In genomic region chr1:35856964-35857363, GRCh38 we compare ENCODE assay signal across 22 cellular contexts.
"Had no signal": no experiment of that assay in that cellular context is flagged by ENCODE, and none has a peak within 500 bp of the region (broad histone marks: within the 10 kb centered on the region; RNA-seq: fewer than 3 reads in every experiment).

No MANE protein-coding gene starts in this region.

- H3K9me3 Mint-ChIP-seq: activated naive CD4-positive, alpha-beta T cell treated with anti-CD3 and anti-CD28 coated beads, Interleukin-2, amount 50 U/mL, for 72 hours; naive thymus-derived CD8-positive, alpha-beta T cell; stimulated activated memory B cell treated with anti-CD40 and anti-IgM and Interleukin-4, amounts not matched to agents 10 μg/mL and 1 μg/mL and 100 μg/mL, for 72 hours; type B pancreatic cell had no signal

- H3K4me3 Mint-ChIP-seq: naive thymus-derived CD8-positive, alpha-beta T cell; stimulated activated memory B cell treated with anti-CD40 and anti-IgM and Interleukin-4, amounts not matched to agents 10 μg/mL and 1 μg/mL and 100 μg/mL, for 72 hours; type B pancreatic cell had no signal

- H3K4me3 ChIP-seq: adrenal gland, breast epithelium, pancreas, spleen, testis had no signal

- H3K9me3 ChIP-seq: adrenal gland, breast epithelium, pancreas, spleen, testis had no signal

- H3K27ac ChIP-seq: adrenal gland, breast epithelium, pancreas, spleen, testis had no signal

- H3K27me3 ChIP-seq: adrenal gland, breast epithelium, pancreas, spleen, testis had no signal

- DNase-seq: activated CD4-positive, alpha-beta T cell treated with anti-CD3 and anti-CD28 coated beads, Interleukin-2, amount 50 U/mL, for 1 hour; activated CD4-positive, CD25-positive, alpha-beta regulatory T cell treated with anti-CD3 and anti-CD28 coated beads, Interleukin-2, amount 50 U/mL, for 72 hours; activated CD8-positive, alpha-beta memory T cell treated with anti-CD3 and anti-CD28 coated beads, Interleukin-2, amount 50 U/mL, for 4 hours; activated gamma-delta T cell; adrenal gland; cerebellar nuclear complex; cortex of kidney; effector CD4-positive, alpha-beta T cell; head of caudate nucleus; kidney; mesendoderm; naive thymus-derived CD8-positive, alpha-beta T cell; pancreas; spleen; stimulated activated CD4-positive, alpha-beta T cell treated with anti-CD3 and anti-CD28 coated beads, Interleukin-4, amount 100 ng/mL, for 4 hours; T1000; testis had no signal

- H3K27me3 Mint-ChIP-seq: stimulated activated memory B cell treated with anti-CD40 and anti-IgM and Interleukin-4, amounts not matched to agents 10 μg/mL and 1 μg/mL and 100 μg/mL, for 72 hours; type B pancreatic cell had no signal

- H3K36me3 Mint-ChIP-seq: activated naive CD4-positive, alpha-beta T cell treated with anti-CD3 and anti-CD28 coated beads, Interleukin-2, amount 50 U/mL, for 72 hours had no signal

- ATAC-seq: activated naive CD4-positive, alpha-beta T cell treated with anti-CD3 and anti-CD28 coated beads, Interleukin-2, amount 50 U/mL, for 72 hours; naive thymus-derived CD8-positive, alpha-beta T cell; pancreas; stimulated activated memory B cell treated with anti-CD40 and anti-IgM and Interleukin-4, amounts not matched to agents 10 μg/mL and 1 μg/mL and 100 μg/mL, for 72 hours had no signal

- H3K4me1 ChIP-seq: adrenal gland, breast epithelium, pancreas had no signal

- H3K27ac Mint-ChIP-seq: activated naive CD4-positive, alpha-beta T cell treated with anti-CD3 and anti-CD28 coated beads, Interleukin-2, amount 50 U/mL, for 72 hours; naive thymus-derived CD8-positive, alpha-beta T cell; stimulated activated memory B cell treated with anti-CD40 and anti-IgM and Interleukin-4, amounts not matched to agents 10 μg/mL and 1 μg/mL and 100 μg/mL, for 72 hours; type B pancreatic cell had no signal

- H3K36me3 ChIP-seq: breast epithelium had no signal

- H3K4me1 Mint-ChIP-seq: naive thymus-derived CD8-positive, alpha-beta T cell; stimulated activated memory B cell treated with anti-CD40 and anti-IgM and Interleukin-4, amounts not matched to agents 10 μg/mL and 1 μg/mL and 100 μg/mL, for 72 hours had no signal

- FAIRE-seq: astrocyte, kidney, pancreas had no signal
